ENCODE assay signal across 1 cellular context in genomic region chr1:9882296-9882944, GRCh38.
TF ChIP-seq lines count a peak whose summit lies in the region.

No MANE protein-coding gene starts in this region.

TF ChIP-seq in WTC11, 78 proteins besides CTCF, POLR2A, EP300 and RAD21 (continued from another document):
- TF ChIP-seq NR2C2 (CRISPR knock-in tag; IDR thresholded peaks at IDR 0.05) = no peak
- no peak for TF ChIP-seq ZNF317 (CRISPR knock-in tag; IDR thresholded peaks at IDR 0.05; ENCODE audit: borderline replicate concordance, low read depth)
- no peak for TF ChIP-seq JUN (CRISPR knock-in tag; IDR thresholded peaks at IDR 0.05)
- TF ChIP-seq ZSCAN18 (CRISPR knock-in tag; IDR thresholded peaks at IDR 0.05) = no peak
- no peak for TF ChIP-seq PRRX2 (CRISPR knock-in tag; IDR thresholded peaks at IDR 0.05)
- TF ChIP-seq AR (CRISPR knock-in tag; IDR thresholded peaks at IDR 0.05) = no peak
- TF ChIP-seq FOXP1 (CRISPR knock-in tag; IDR thresholded peaks at IDR 0.05; ENCODE audit: borderline replicate concordance) = no peak
